16 cellular contexts compared by ENCODE assay signal in the genomic region with DNA sequence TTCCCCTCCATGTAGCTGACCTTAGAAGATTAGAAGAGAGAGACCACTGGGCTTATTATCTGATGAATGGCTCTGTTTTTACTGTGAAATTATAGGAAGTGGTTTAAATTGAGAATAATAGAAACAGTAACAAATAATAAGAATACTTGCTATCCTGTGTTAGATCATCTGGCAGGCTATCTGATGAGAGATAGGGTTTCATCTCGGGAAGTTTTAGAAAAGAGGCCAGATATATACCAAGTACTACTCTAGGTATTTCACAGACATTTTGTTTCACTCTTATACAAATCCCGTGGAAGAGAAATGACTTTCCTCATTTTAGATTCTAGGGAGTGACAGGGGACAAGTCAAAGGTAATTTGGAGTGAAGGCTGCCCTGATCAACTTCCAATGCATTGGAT.
DNase-seq lines count a peak whose midpoint lies in the region; ATAC-seq and TF ChIP-seq lines count a peak whose summit lies in the region.
"Had no signal": no experiment of that assay in that cellular context is flagged by ENCODE, and none has a peak within 500 bp of the region (broad histone marks: within the 10 kb centered on the region; RNA-seq: fewer than 3 reads in every experiment).

No MANE protein-coding gene starts in this region.

- no peak overlapping the region for H2BK120ac ChIP-seq in trophoblast cell (ENCODE audit: insufficient read depth, low read length, poor library complexity)

- H3K23ac ChIP-seq in trophoblast cell (ENCODE audit: low read length) = no peak overlapping the region

- no peak overlapping the region for H3K14ac ChIP-seq in trophoblast cell (ENCODE audit: low read length)

- POLR2A ChIA-PET in PC-3 (lab: Charles Lee; ENCODE audit: unreplicated experiment) = no interaction called here

- no peaks in the 10 kb centered on the region for H3F3A ChIP-seq in PC-3 (ENCODE audit: low read length, unreplicated experiment)

- DNase-seq in CD4-positive, CD25-positive, alpha-beta regulatory T cell = no peak
- no peak for DNase-seq in PC-3
- peak; percentile 54 for DNase-seq in iris pigment epithelial cell (ENCODE audit: low read depth)
- DNase-seq in trophoblast cell = no peak
- no peak for DNase-seq in GM10266 (ENCODE audit: extremely low spot score)
- DNase-seq in GF-D8 (lab: John Stamatoyannopoulos, UW) = no peak
- DNase-seq in left cardiac atrium = no peak
- DNase-seq: DMS53, NCI-H187 treated with DMSO at 0.1 percent for 48 hours, NCI-H2171, NCI-H446 treated with DMSO at 0.1 percent for 48 hours, NCI-H774 had no signal

- H2BK5ac ChIP-seq in trophoblast cell (ENCODE audit: low read depth, low read length, poor library complexity) = no peak overlapping the region

- H3K27me3 Mint-ChIP-seq in CD4-positive, CD25-positive, alpha-beta regulatory T cell = no peaks in the 10 kb centered on the region

- H3K4me2 ChIP-seq in PC-3 (ENCODE audit: low read length) = no peak overlapping the region
- no peak overlapping the region for H3K4me2 ChIP-seq in trophoblast cell (ENCODE audit: low read length)
- H3K4me2 ChIP-seq: GM23338 had no signal

- H3K9me3 ChIP-seq in CD4-positive, CD25-positive, alpha-beta regulatory T cell (ENCODE audit: control insufficient read depth in 2 of 2, low read length in 2 of 2) = no peaks in the 10 kb centered on the region
- H3K9me3 ChIP-seq in PC-3 (ENCODE audit: low read length) (no peaks in the 10 kb centered on the region), trophoblast cell (ENCODE audit: insufficient read depth, low read depth, low read length) (no peaks in the 10 kb centered on the region)
- H3K9me3 ChIP-seq: SJSA1 had no signal

- no peak overlapping the region for H3K4me3 Mint-ChIP-seq in CD4-positive, CD25-positive, alpha-beta regulatory T cell
- H3K4me3 Mint-ChIP-seq: GM23338 had no signal

- H3K4me1 ChIP-seq in CD4-positive, CD25-positive, alpha-beta regulatory T cell (ENCODE audit: control insufficient read depth, insufficient read depth, low read length, poor library complexity, severe bottlenecking) = peaks cover 17% of the 10 kb centered on the region
- H3K4me1 ChIP-seq in PC-3 (ENCODE audit: insufficient read depth, low read length) (peaks cover 42% of the 10 kb centered on the region), trophoblast cell (ENCODE audit: control insufficient read depth in 1 of 2, insufficient read depth in 2 of 2, low read length in 2 of 2) (peaks cover 7 to 14% of the 10 kb centered on the region in 2 experiments)

- no peak overlapping the region for H3K18ac ChIP-seq in trophoblast cell (ENCODE audit: low read length)

- no peaks in the 10 kb centered on the region for H3K27me3 ChIP-seq in CD4-positive, CD25-positive, alpha-beta regulatory T cell (ENCODE audit: control insufficient read depth, insufficient read depth, low read length)
- no peaks in the 10 kb centered on the region for H3K27me3 ChIP-seq in PC-3 (ENCODE audit: low read length)
- H3K27me3 ChIP-seq in trophoblast cell (ENCODE audit: insufficient read depth, low read length) = no peaks in the 10 kb centered on the region
- H3K27me3 ChIP-seq: SJSA1 had no signal

- intact Hi-C loops in PC-3 (cut with micrococcal nuclease) (loop anchor here (10.0 kb wide), 1 partner anchor 90 kb away; no protein-coding TSS in a partner anchor), left cardiac atrium (cut with DNase I) (no loop called here)

- H2AK5ac ChIP-seq in trophoblast cell (ENCODE audit: low read length) = no peak overlapping the region

- CTCF ChIA-PET in PC-3 (lab: Charles Lee) = interaction anchor here (1.4 kb wide), 1 partner anchor 162 kb away, joined by 4 read pairs; no protein-coding TSS in a partner anchor

- H3K4me1 Mint-ChIP-seq in CD4-positive, CD25-positive, alpha-beta regulatory T cell = peaks cover 17 to 66% (median 50%) of the 10 kb centered on the region in 4 donors

- TF ChIP-seq CTCF in PC-3 (conservative IDR thresholded peaks at IDR 0.05; ENCODE audit: low read depth, low read length) (no peak), GM10266 (IDR thresholded peaks at IDR 0.05; ENCODE audit: control insufficient read depth, insufficient read depth, low read depth, missing control alignments) (no peak)

- no peak overlapping the region for H3K4me3 ChIP-seq in CD4-positive, CD25-positive, alpha-beta regulatory T cell (ENCODE audit: low read depth, low read length)
- H3K4me3 ChIP-seq in PC-3 (ENCODE audit: low read length) (no peak overlapping the region), trophoblast cell (ENCODE audit: low read depth, low read length) (no peak overlapping the region)
- H3K4me3 ChIP-seq: GM23338, SJSA1 had no signal

- ATAC-seq in CD4-positive, CD25-positive, alpha-beta regulatory T cell (ENCODE audit: low read depth in 2 of 2) = no peak
- ATAC-seq in PC-3 (no peak), GM21786 (IDR thresholded peaks at IDR 0.05; ENCODE audit: unreplicated experiment) (no peak), left cardiac atrium (no peak)
- ATAC-seq: GM23338, HCT116 had no signal

- H2BK12ac ChIP-seq in trophoblast cell (ENCODE audit: low read length) = no peak overlapping the region

- H2AFZ ChIP-seq in PC-3 (ENCODE audit: low read length) (no peak overlapping the region), trophoblast cell (ENCODE audit: insufficient read depth, low read length, poor library complexity) (no peak overlapping the region)
- H2AFZ ChIP-seq: GM23338 had no signal

- peaks cover 9% of the 10 kb centered on the region for H3K79me1 ChIP-seq in trophoblast cell (ENCODE audit: low read length)

- H4K20me1 ChIP-seq in PC-3 (ENCODE audit: low read length) = no peaks in the 10 kb centered on the region

- H3K36me3 ChIP-seq in CD4-positive, CD25-positive, alpha-beta regulatory T cell (ENCODE audit: control insufficient read depth, insufficient read depth, low read length) = no peaks in the 10 kb centered on the region
- H3K36me3 ChIP-seq in PC-3 (ENCODE audit: low read depth, low read length) = no peaks in the 10 kb centered on the region
- H3K36me3 ChIP-seq in trophoblast cell (ENCODE audit: control insufficient read depth in 1 of 2, insufficient read depth in 2 of 2, low read length in 2 of 2) = peaks cover 3 to 5% of the 10 kb centered on the region in 2 experiments
- H3K36me3 ChIP-seq: SJSA1 had no signal

- peak overlapping the region in 2 of 3 donors; percentile 50 to 86 for H3K27ac Mint-ChIP-seq in CD4-positive, CD25-positive, alpha-beta regulatory T cell
- H3K27ac Mint-ChIP-seq: GM23338 had no signal

- H3K9ac ChIP-seq in PC-3 (ENCODE audit: low read length) = peak overlapping the region; percentile 10; the same call in 1 of the 2 replicates
- no peak overlapping the region for H3K9ac ChIP-seq in trophoblast cell (ENCODE audit: low read length)

- H3K79me2 ChIP-seq in PC-3 (ENCODE audit: low read length) (no peaks in the 10 kb centered on the region), trophoblast cell (ENCODE audit: control insufficient read depth, insufficient read depth, low read length, poor library complexity) (no peaks in the 10 kb centered on the region)

- H3K4ac ChIP-seq in trophoblast cell (ENCODE audit: low read depth, low read length) = no peak overlapping the region

- no peak overlapping the region for H4K91ac ChIP-seq in trophoblast cell (ENCODE audit: low read depth, low read length)

- H4K12ac ChIP-seq in trophoblast cell (ENCODE audit: low read depth, low read length) = no peak overlapping the region

- WGBS in trophoblast cell (ENCODE audit: extremely low coverage, insufficient coverage, insufficient read length) = no CpG with 5 or more reads among the region's 2 CpGs

- no peaks in the 10 kb centered on the region for H3K9me3 Mint-ChIP-seq in CD4-positive, CD25-positive, alpha-beta regulatory T cell
- H3K9me3 Mint-ChIP-seq: GM23338 had no signal

- H4K8ac ChIP-seq in trophoblast cell (ENCODE audit: low read depth, low read length) = no peak overlapping the region

- BruUV-seq in PC-3 (replicated peaks; lab: Mats Ljungman, UMichigan) = no TSS peak

- peaks cover 7% of the 10 kb centered on the region for H3K36me3 Mint-ChIP-seq in CD4-positive, CD25-positive, alpha-beta regulatory T cell

- no peak overlapping the region for H3K27ac ChIP-seq in CD4-positive, CD25-positive, alpha-beta regulatory T cell (ENCODE audit: insufficient read depth, low read length, poor library complexity, severe bottlenecking)
- H3K27ac ChIP-seq in PC-3 (ENCODE audit: low read length) (peak overlapping the region; percentile 84), trophoblast cell (ENCODE audit: low read depth, low read length) (peak overlapping the region; percentile 26)
- H3K27ac ChIP-seq: SJSA1 had no signal

- no peaks in the 10 kb centered on the region for H3K9me2 ChIP-seq in PC-3 (replicated peaks; ENCODE audit: low read length)
